Comparison of ENCODE assay signal across 10 cellular contexts in genomic region chr10:60910543-60910942, GRCh38. TPM values are rescaled to one million over a fixed set of nuclear protein-coding genes. Genes with fewer than 3 reads are reported as not detected.
DNase-seq lines count a peak whose midpoint lies in the region; ATAC-seq and TF ChIP-seq lines count a peak whose summit lies in the region.
"Had no signal": no experiment of that assay in that cellular context is flagged by ENCODE, and none has a peak within 500 bp of the region (broad histone marks: within the 10 kb centered on the region; RNA-seq: fewer than 3 reads in every experiment).

No MANE protein-coding gene starts in this region.

- H3K4me2 ChIP-seq in DND-41 (ENCODE audit: insufficient read depth, low read length), result no peak overlapping the region

- DNase-seq in DND-41 (no peak), ascending aorta (ENCODE audit: low spot score in 2 of 2) (peak in 1 of 2 donors; percentile 68), natural killer cell (no peak), HFFc6 (no peak), DMS 273 treated with DMSO at 0.1 percent for 48 hours (lab: John Stamatoyannopoulos, UW) (no peak), NCI-H2171 (lab: John Stamatoyannopoulos, UW) (no peak)
- no peak for DNase-seq in activated CD4-positive, CD25-positive, alpha-beta regulatory T cell treated with anti-CD3 and anti-CD28 coated beads, Interleukin-2, amount 50 U/mL, for 72 hours
- DNase-seq: MG63 had no signal

- intact Hi-C loops in ascending aorta (cut with DNase I), result loop anchor here (2.0 kb wide), 1 partner anchor 28 kb away; no protein-coding TSS in a partner anchor
- intact Hi-C loops in natural killer cell (cut with micrococcal nuclease), result no loop called here

- no peaks in the 10 kb centered on the region for H4K20me1 ChIP-seq in DND-41 (ENCODE audit: insufficient read depth, low read length)

- H2AFZ ChIP-seq in DND-41 (ENCODE audit: low read depth, low read length), result no peak overlapping the region

- peaks cover 0 to 3% of the 10 kb centered on the region in 2 donors for H3K27me3 Mint-ChIP-seq in natural killer cell (ENCODE audit: low read depth in 2 of 2)
- no peaks in the 10 kb centered on the region for H3K27me3 Mint-ChIP-seq in HFFc6 (ENCODE audit: insufficient read depth)

- H3K9ac ChIP-seq in DND-41 (ENCODE audit: low read depth, low read length), result no peak overlapping the region

- H3K4me3 ChIP-seq in DND-41 (ENCODE audit: low read depth in 1 of 2, low read length in 2 of 2) (no peak overlapping the region), ascending aorta (peak overlapping the region; percentile 3 to 25)
- H3K4me3 ChIP-seq: MG63 had no signal

- peaks cover 7% of the 10 kb centered on the region; the same call in 1 of the 2 replicates for H3K36me3 ChIP-seq in DND-41 (ENCODE audit: insufficient read depth, low read length)
- H3K36me3 ChIP-seq in ascending aorta, result no peaks in the 10 kb centered on the region

- H3K9me3 ChIP-seq in DND-41 (ENCODE audit: insufficient read depth, low read length, severe bottlenecking) (peaks cover 2% of the 10 kb centered on the region), ascending aorta (no peaks in the 10 kb centered on the region)

- H3K36me3 Mint-ChIP-seq in natural killer cell (no peaks in the 10 kb centered on the region), HFFc6 (ENCODE audit: low read depth) (peaks cover 46% of the 10 kb centered on the region)

- peak overlapping the region; percentile 78 for H3K4me3 Mint-ChIP-seq in natural killer cell
- H3K4me3 Mint-ChIP-seq in HFFc6, result no peak overlapping the region

- TF ChIP-seq CTCF in DND-41 (IDR thresholded peaks at IDR 0.05; ENCODE audit: borderline replicate concordance, extremely low read depth, low read length, poor library complexity, severe bottlenecking) (no peak), ascending aorta (IDR thresholded peaks at IDR 0.05) (no peak), natural killer cell (IDR thresholded peaks at IDR 0.05) (no peak), HFFc6 (IDR thresholded peaks at IDR 0.05) (no peak)

- H3K4me1 ChIP-seq in DND-41 (ENCODE audit: insufficient read depth, low read length) (no peaks in the 10 kb centered on the region), ascending aorta (peaks cover 8 to 26% of the 10 kb centered on the region in 2 donors)

- ATAC-seq in DND-41 (ENCODE audit: insufficient read depth, low read depth) (peak; percentile 67; the same call in 2 of the 3 replicates), HG03108 (IDR thresholded peaks at IDR 0.05; ENCODE audit: unreplicated experiment) (peak; percentile 54), natural killer cell (peak in 1 of 3 donors; percentile 45)

- no peak overlapping the region for H3K27ac ChIP-seq in DND-41 (ENCODE audit: low read length)
- H3K27ac ChIP-seq in ascending aorta, result peak overlapping the region; percentile 50 to 69
- H3K27ac ChIP-seq: RWPE1 had no signal

- H3K9me3 Mint-ChIP-seq in natural killer cell, result no peaks in the 10 kb centered on the region
- peaks cover 4% of the 10 kb centered on the region for H3K9me3 Mint-ChIP-seq in HFFc6

- H3K4me1 Mint-ChIP-seq in natural killer cell (peaks cover 14% of the 10 kb centered on the region in 2 donors), HFFc6 (ENCODE audit: low read depth) (peaks cover 32% of the 10 kb centered on the region)

- no peaks in the 10 kb centered on the region for H3K79me2 ChIP-seq in DND-41 (ENCODE audit: insufficient read depth, low read length)

- H3K27me3 ChIP-seq in DND-41 (ENCODE audit: insufficient read depth, low read length, poor library complexity) (no peaks in the 10 kb centered on the region), ascending aorta (no peaks in the 10 kb centered on the region)
- H3K27me3 ChIP-seq: MG63 had no signal

- H3K27ac Mint-ChIP-seq in natural killer cell (peak overlapping the region in 1 of 2 donors; percentile 2), HFFc6 (no peak overlapping the region)

RNA-seq across cellular contexts. Expression of gene RHOBTB1, which starts 33.4 kb away (rescaled TPM):
- 13.6 TPM for total RNA-seq in ascending aorta
- 1 to 10 TPM in 2 of 3 donors, under 1 TPM in 1; 0.97 to 1.9 (median 1.1) TPM for total RNA-seq in natural killer cell
- 10 to 100 TPM in 2 of 6 experiments, 1 to 10 TPM in 4; 9.0 to 11.7 (median 9.3) TPM for total RNA-seq in HFFc6 (2021; fragmentation: NEBNext Ultra II Directional; extraction: Animal tissue kit (Norgen Biotek cat#: 25700))

Comparison
In these comparisons a context has a peak if more than half of its experiments do, and no peak if none do; other contexts are left out.
1. H3K4me3 ChIP-seq: peak in ascending aorta (2 of 2); none in DND-41 (0 of 2).